ENCODE assay signal across 1 cellular context in the genomic region with DNA sequence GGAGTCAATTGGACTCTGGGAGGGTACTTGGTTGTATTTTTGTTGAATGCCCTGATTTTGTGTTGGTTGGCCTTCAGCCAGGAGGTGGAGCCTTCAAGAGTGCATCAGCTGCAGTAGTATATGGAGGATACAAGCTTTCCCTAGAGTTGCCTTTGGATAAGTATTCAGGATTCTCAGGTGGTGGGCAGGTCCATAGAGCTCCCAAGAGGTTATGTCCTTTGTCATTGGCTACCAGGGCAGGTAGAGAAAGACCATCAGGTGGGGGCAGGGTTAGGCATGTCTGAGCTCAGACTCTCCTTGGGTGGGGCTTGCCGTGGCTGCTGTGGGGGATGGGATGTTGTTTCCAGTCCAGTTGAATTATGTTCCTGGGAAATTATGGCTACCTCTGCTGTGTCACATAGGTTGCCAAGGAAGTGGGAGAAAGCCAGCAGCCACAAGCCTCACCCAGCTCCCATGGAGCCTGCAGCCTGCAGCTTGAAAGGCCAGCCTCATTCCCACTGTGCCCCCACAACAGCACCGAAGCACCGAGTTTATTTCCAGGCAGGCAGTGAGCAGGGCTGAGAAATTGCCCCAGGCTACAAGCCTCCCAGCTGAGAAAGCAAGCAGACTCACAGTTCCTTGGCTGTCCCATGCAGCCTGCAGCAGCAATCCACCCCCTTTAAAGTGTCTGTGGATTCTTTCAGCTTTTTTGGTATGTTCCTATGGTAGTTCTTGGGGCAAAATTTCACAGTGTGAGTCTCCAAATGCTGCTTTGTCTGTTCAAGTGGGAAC.
TF ChIP-seq lines count a peak whose summit lies in the region.

No MANE protein-coding gene starts in this region.

TF ChIP-seq in WTC11, 78 proteins besides CTCF, POLR2A, EP300 and RAD21 (continued from another document):
- TF ChIP-seq, protein P1, sequence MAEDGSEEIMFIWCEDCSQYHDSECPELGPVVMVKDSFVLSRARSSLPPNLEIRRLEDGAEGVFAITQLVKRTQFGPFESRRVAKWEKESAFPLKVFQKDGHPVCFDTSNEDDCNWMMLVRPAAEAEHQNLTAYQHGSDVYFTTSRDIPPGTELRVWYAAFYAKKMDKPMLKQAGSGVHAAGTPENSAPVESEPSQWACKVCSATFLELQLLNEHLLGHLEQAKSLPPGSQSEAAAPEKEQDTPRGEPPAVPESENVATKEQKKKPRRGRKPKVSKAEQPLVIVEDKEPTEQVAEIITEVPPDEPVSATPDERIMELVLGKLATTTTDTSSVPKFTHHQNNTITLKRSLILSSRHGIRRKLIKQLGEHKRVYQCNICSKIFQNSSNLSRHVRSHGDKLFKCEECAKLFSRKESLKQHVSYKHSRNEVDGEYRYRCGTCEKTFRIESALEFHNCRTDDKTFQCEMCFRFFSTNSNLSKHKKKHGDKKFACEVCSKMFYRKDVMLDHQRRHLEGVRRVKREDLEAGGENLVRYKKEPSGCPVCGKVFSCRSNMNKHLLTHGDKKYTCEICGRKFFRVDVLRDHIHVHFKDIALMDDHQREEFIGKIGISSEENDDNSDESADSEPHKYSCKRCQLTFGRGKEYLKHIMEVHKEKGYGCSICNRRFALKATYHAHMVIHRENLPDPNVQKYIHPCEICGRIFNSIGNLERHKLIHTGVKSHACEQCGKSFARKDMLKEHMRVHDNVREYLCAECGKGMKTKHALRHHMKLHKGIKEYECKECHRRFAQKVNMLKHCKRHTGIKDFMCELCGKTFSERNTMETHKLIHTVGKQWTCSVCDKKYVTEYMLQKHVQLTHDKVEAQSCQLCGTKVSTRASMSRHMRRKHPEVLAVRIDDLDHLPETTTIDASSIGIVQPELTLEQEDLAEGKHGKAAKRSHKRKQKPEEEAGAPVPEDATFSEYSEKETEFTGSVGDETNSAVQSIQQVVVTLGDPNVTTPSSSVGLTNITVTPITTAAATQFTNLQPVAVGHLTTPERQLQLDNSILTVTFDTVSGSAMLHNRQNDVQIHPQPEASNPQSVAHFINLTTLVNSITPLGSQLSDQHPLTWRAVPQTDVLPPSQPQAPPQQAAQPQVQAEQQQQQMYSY (CRISPR knock-in tag; IDR thresholded peaks at IDR 0.05): no peak
- no peak for TF ChIP-seq FOXJ3 (CRISPR knock-in tag; IDR thresholded peaks at IDR 0.05; ENCODE audit: borderline replicate concordance)
- TF ChIP-seq GRHL2 (CRISPR knock-in tag; IDR thresholded peaks at IDR 0.05; ENCODE audit: insufficient replicate concordance, severe bottlenecking): no peak
- TF ChIP-seq, protein P2, sequence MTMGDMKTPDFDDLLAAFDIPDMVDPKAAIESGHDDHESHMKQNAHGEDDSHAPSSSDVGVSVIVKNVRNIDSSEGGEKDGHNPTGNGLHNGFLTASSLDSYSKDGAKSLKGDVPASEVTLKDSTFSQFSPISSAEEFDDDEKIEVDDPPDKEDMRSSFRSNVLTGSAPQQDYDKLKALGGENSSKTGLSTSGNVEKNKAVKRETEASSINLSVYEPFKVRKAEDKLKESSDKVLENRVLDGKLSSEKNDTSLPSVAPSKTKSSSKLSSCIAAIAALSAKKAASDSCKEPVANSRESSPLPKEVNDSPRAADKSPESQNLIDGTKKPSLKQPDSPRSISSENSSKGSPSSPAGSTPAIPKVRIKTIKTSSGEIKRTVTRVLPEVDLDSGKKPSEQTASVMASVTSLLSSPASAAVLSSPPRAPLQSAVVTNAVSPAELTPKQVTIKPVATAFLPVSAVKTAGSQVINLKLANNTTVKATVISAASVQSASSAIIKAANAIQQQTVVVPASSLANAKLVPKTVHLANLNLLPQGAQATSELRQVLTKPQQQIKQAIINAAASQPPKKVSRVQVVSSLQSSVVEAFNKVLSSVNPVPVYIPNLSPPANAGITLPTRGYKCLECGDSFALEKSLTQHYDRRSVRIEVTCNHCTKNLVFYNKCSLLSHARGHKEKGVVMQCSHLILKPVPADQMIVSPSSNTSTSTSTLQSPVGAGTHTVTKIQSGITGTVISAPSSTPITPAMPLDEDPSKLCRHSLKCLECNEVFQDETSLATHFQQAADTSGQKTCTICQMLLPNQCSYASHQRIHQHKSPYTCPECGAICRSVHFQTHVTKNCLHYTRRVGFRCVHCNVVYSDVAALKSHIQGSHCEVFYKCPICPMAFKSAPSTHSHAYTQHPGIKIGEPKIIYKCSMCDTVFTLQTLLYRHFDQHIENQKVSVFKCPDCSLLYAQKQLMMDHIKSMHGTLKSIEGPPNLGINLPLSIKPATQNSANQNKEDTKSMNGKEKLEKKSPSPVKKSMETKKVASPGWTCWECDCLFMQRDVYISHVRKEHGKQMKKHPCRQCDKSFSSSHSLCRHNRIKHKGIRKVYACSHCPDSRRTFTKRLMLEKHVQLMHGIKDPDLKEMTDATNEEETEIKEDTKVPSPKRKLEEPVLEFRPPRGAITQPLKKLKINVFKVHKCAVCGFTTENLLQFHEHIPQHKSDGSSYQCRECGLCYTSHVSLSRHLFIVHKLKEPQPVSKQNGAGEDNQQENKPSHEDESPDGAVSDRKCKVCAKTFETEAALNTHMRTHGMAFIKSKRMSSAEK (CRISPR knock-in tag; IDR thresholded peaks at IDR 0.05; ENCODE audit: borderline replicate concordance): no peak
- no peak for TF ChIP-seq ATF6 (CRISPR knock-in tag; IDR thresholded peaks at IDR 0.05)
- no peak for TF ChIP-seq TP53 (CRISPR knock-in tag; IDR thresholded peaks at IDR 0.05)
- no peak for TF ChIP-seq ZBTB21 (CRISPR knock-in tag; IDR thresholded peaks at IDR 0.05; ENCODE audit: borderline replicate concordance)
- TF ChIP-seq, protein P3, sequence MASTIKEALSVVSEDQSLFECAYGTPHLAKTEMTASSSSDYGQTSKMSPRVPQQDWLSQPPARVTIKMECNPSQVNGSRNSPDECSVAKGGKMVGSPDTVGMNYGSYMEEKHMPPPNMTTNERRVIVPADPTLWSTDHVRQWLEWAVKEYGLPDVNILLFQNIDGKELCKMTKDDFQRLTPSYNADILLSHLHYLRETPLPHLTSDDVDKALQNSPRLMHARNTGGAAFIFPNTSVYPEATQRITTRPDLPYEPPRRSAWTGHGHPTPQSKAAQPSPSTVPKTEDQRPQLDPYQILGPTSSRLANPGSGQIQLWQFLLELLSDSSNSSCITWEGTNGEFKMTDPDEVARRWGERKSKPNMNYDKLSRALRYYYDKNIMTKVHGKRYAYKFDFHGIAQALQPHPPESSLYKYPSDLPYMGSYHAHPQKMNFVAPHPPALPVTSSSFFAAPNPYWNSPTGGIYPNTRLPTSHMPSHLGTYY (CRISPR knock-in tag; IDR thresholded peaks at IDR 0.05): no peak
- TF ChIP-seq NFYB (CRISPR knock-in tag; conservative IDR thresholded peaks at IDR 0.05; ENCODE audit: low read depth): no peak
- TF ChIP-seq, protein P4, sequence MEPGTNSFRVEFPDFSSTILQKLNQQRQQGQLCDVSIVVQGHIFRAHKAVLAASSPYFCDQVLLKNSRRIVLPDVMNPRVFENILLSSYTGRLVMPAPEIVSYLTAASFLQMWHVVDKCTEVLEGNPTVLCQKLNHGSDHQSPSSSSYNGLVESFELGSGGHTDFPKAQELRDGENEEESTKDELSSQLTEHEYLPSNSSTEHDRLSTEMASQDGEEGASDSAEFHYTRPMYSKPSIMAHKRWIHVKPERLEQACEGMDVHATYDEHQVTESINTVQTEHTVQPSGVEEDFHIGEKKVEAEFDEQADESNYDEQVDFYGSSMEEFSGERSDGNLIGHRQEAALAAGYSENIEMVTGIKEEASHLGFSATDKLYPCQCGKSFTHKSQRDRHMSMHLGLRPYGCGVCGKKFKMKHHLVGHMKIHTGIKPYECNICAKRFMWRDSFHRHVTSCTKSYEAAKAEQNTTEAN (CRISPR knock-in tag; IDR thresholded peaks at IDR 0.05): no peak
- TF ChIP-seq, protein P5, sequence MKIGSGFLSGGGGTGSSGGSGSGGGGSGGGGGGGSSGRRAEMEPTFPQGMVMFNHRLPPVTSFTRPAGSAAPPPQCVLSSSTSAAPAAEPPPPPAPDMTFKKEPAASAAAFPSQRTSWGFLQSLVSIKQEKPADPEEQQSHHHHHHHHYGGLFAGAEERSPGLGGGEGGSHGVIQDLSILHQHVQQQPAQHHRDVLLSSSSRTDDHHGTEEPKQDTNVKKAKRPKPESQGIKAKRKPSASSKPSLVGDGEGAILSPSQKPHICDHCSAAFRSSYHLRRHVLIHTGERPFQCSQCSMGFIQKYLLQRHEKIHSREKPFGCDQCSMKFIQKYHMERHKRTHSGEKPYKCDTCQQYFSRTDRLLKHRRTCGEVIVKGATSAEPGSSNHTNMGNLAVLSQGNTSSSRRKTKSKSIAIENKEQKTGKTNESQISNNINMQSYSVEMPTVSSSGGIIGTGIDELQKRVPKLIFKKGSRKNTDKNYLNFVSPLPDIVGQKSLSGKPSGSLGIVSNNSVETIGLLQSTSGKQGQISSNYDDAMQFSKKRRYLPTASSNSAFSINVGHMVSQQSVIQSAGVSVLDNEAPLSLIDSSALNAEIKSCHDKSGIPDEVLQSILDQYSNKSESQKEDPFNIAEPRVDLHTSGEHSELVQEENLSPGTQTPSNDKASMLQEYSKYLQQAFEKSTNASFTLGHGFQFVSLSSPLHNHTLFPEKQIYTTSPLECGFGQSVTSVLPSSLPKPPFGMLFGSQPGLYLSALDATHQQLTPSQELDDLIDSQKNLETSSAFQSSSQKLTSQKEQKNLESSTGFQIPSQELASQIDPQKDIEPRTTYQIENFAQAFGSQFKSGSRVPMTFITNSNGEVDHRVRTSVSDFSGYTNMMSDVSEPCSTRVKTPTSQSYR (CRISPR knock-in tag; IDR thresholded peaks at IDR 0.05): no peak
- TF ChIP-seq USF1 (CRISPR knock-in tag; IDR thresholded peaks at IDR 0.05): no peak
